Comparison of ENCODE assay signal across 15 cellular contexts in genomic region chrX:97876697-97877407, GRCh38.
"Had no signal": no experiment of that assay in that cellular context is flagged by ENCODE, and none has a peak within 500 bp of the region (broad histone marks: within the 10 kb centered on the region; RNA-seq: fewer than 3 reads in every experiment).

No MANE protein-coding gene starts in this region.

- H3K27me3 ChIP-seq: body of pancreas, tibial nerve, vagina had no signal

- H3K36me3 ChIP-seq: tibial nerve, vagina had no signal

- H3K9me3 ChIP-seq: body of pancreas, tibial nerve, vagina had no signal

- DNase-seq: activated B cell treated with CpG ODN at 0.5 μM for 24 hours; activated CD4-positive, alpha-beta T cell treated with anti-CD3 and anti-CD28 coated beads, Interleukin-2, amount 10 ng/mL, durations not matched to agents 7 days and 5 days; activated CD8-positive, alpha-beta memory T cell treated with anti-CD3 and anti-CD28 coated beads, Interleukin-2, amount 50 U/mL, for 48 hours; activated gamma-delta T cell; activated T-cell treated with anti-CD3 and anti-CD28 coated beads, Interleukin-2, amount 50 U/mL, for 72 hours; amniotic stem cell; body of pancreas; caudate nucleus; foreskin melanocyte; head of caudate nucleus; immature natural killer cell; mesendoderm; nucleus accumbens had no signal

- H3K4me3 ChIP-seq: body of pancreas, tibial nerve, vagina had no signal

- H3K4me1 ChIP-seq: body of pancreas, tibial nerve, vagina had no signal
